In genomic region chr13:97107815-97108534, GRCh38 we compare ENCODE assay signal across 15 cellular contexts.
A peak's percentile ranks its signal among the peaks of the same experiment; 100 is the strongest.
DNase-seq lines count a peak whose midpoint lies in the region; ATAC-seq and TF ChIP-seq lines count a peak whose summit lies in the region.
"Had no signal": no experiment of that assay in that cellular context is flagged by ENCODE, and none has a peak within 500 bp of the region (broad histone marks: within the 10 kb centered on the region; RNA-seq: fewer than 3 reads in every experiment).

No MANE protein-coding gene starts in this region.

- H3K36me3 Mint-ChIP-seq in activated CD4-positive, alpha-beta T cell treated with anti-CD3 and anti-CD28 coated beads, Interleukin-2, amount 10 ng/mL, durations not matched to agents 24 days and 14 days (ENCODE audit: low read depth) = no peaks in the 10 kb centered on the region
- H3K36me3 Mint-ChIP-seq in GM23338 (ENCODE audit: low read depth) = no peaks in the 10 kb centered on the region; the same call in 2 of the 3 replicates

- peak overlapping the region; percentile 51 to 64 for H3K27ac ChIP-seq in tibial artery
- H3K27ac ChIP-seq in GM23338 (ENCODE audit: low read depth) = no peak overlapping the region
- H3K27ac ChIP-seq: 22Rv1 had no signal

- peaks cover 16% of the 10 kb centered on the region for H3K27me3 Mint-ChIP-seq in activated CD4-positive, alpha-beta T cell treated with anti-CD3 and anti-CD28 coated beads, Interleukin-2, amount 10 ng/mL, durations not matched to agents 24 days and 14 days
- peaks cover 7% of the 10 kb centered on the region for H3K27me3 Mint-ChIP-seq in GM23338 (ENCODE audit: insufficient read depth, low read depth, poor library complexity)

- H3K27me3 ChIP-seq in tibial artery = no peaks in the 10 kb centered on the region
- H3K27me3 ChIP-seq in GM23338 (ENCODE audit: insufficient read depth) = 0 out of 2 replicates have a peak, but pooled peaks cover 7% of the 10 kb centered on the region
- H3K27me3 ChIP-seq: BLaER1 treated with 17β-estradiol and CSF1 and Interleukin-3, amounts not matched to agents 10 nM and 100 nM had no signal

- H2AFZ ChIP-seq in GM23338 = no peak overlapping the region

- no peak overlapping the region for H3K27ac Mint-ChIP-seq in activated CD4-positive, alpha-beta T cell treated with anti-CD3 and anti-CD28 coated beads, Interleukin-2, amount 10 ng/mL, durations not matched to agents 24 days and 14 days
- H3K27ac Mint-ChIP-seq in GM23338 = no peak overlapping the region; the same call in 1 of the 2 replicates

- no peak overlapping the region for H3K4me3 ChIP-seq in fibroblast of the aortic adventitia (ENCODE audit: low read depth, low read length)
- no peak overlapping the region for H3K4me3 ChIP-seq in tibial artery
- no peak overlapping the region for H3K4me3 ChIP-seq in GM23338
- H3K4me3 ChIP-seq: BLaER1 treated with 17β-estradiol and CSF1 and Interleukin-3, amounts not matched to agents 10 nM and 100 nM had no signal

- 0 out of 2 replicates have a peak, but pooled peaks cover 3% of the 10 kb centered on the region for H3K9me2 ChIP-seq in GM23338 (ENCODE audit: insufficient read depth)

- intact Hi-C loops in activated CD4-positive, alpha-beta T cell treated with anti-CD3 and anti-CD28 coated beads, Interleukin-2, amount 10 ng/mL, durations not matched to agents 24 days and 14 days (cut with micrococcal nuclease) = no loop called here
- intact Hi-C loops in tibial artery (cut with DNase I; ENCODE audit: low total_unique reads) (loop anchor here (2.0 to 5.0 kb wide), 3 partner anchors 105 to 694 kb away; no protein-coding TSS in a partner anchor), posterior vena cava (cut with DNase I) (no loop called here)

- no peak for TF ChIP-seq CTCF in fibroblast of the aortic adventitia (IDR thresholded peaks at IDR 0.05; ENCODE audit: insufficient read depth, low read length)
- TF ChIP-seq CTCF in tibial artery (IDR thresholded peaks at IDR 0.05) = no peak
- no peak for TF ChIP-seq CTCF in GM23338 (conservative IDR thresholded peaks at IDR 0.05; ENCODE audit: low read depth in 2 of 2)

- peaks cover 6 to 71% (median 31%) of the 10 kb centered on the region in 4 donors for H3K4me1 ChIP-seq in tibial artery
- peaks cover 7% of the 10 kb centered on the region; the same call in 1 of the 2 replicates for H3K4me1 ChIP-seq in GM23338 (ENCODE audit: insufficient read depth)

- ATAC-seq in HG02642 (IDR thresholded peaks at IDR 0.05; ENCODE audit: poor library complexity, unreplicated experiment) = no peak
- no peak for ATAC-seq in GM23338

- H3K4me3 Mint-ChIP-seq in activated CD4-positive, alpha-beta T cell treated with anti-CD3 and anti-CD28 coated beads, Interleukin-2, amount 10 ng/mL, durations not matched to agents 24 days and 14 days = no peak overlapping the region
- no peak overlapping the region for H3K4me3 Mint-ChIP-seq in GM23338

- peaks cover 6% of the 10 kb centered on the region for H3K4me1 Mint-ChIP-seq in activated CD4-positive, alpha-beta T cell treated with anti-CD3 and anti-CD28 coated beads, Interleukin-2, amount 10 ng/mL, durations not matched to agents 24 days and 14 days
- H3K4me1 Mint-ChIP-seq in GM23338 = peaks cover 10% of the 10 kb centered on the region; the same call in 2 of the 3 replicates

- H4K20me1 ChIP-seq in GM23338 (replicated peaks; ENCODE audit: insufficient read depth) = no peaks in the 10 kb centered on the region
- H4K20me1 ChIP-seq: BLaER1 treated with 17β-estradiol and CSF1 and Interleukin-3, amounts not matched to agents 10 nM and 100 nM had no signal

- H3K79me2 ChIP-seq in GM23338 (replicated peaks; ENCODE audit: insufficient read depth) = no peaks in the 10 kb centered on the region

- no peaks in the 10 kb centered on the region for H3K9me3 Mint-ChIP-seq in activated CD4-positive, alpha-beta T cell treated with anti-CD3 and anti-CD28 coated beads, Interleukin-2, amount 10 ng/mL, durations not matched to agents 24 days and 14 days
- 0 out of 3 replicates have a peak, but pooled peaks cover 5% of the 10 kb centered on the region for H3K9me3 Mint-ChIP-seq in GM23338

- H3K4me2 ChIP-seq in GM23338 = no peak overlapping the region

- peak; percentile 42 for DNase-seq in activated CD4-positive, alpha-beta T cell treated with anti-CD3 and anti-CD28 coated beads, Interleukin-2, amount 10 ng/mL, durations not matched to agents 24 days and 14 days
- no peak for DNase-seq in activated CD4-positive, alpha-beta T cell treated with anti-CD3 and anti-CD28 coated beads, Interleukin-2, amount 50 U/mL, for 4 hours
- peak; percentile 75 for DNase-seq in amniotic epithelial cell (ENCODE audit: low read depth)
- peak; percentile 64 for DNase-seq in fibroblast of the aortic adventitia (ENCODE audit: low read depth)
- no peak for DNase-seq in tibial artery
- no peak for DNase-seq in posterior vena cava (ENCODE audit: low spot score)
- no peak for DNase-seq in GM23338 (ENCODE audit: low spot score)
- DNase-seq: MM.1S, NCI-H1105 treated with DMSO at 0.1 percent for 48 hours, NCI-H187 treated with DMSO at 0.1 percent for 48 hours, NCI-H2171 treated with DMSO at 0.1 percent for 48 hours, NCI-H510A treated with DMSO at 0.1 percent for 48 hours had no signal

- no peaks in the 10 kb centered on the region for H3F3A ChIP-seq in GM23338 (replicated peaks; ENCODE audit: low read depth)

- H3K9me3 ChIP-seq in tibial artery = no peaks in the 10 kb centered on the region
- H3K9me3 ChIP-seq: BLaER1 treated with 17β-estradiol and CSF1 and Interleukin-3, amounts not matched to agents 10 nM and 100 nM had no signal

- H3K36me3 ChIP-seq in tibial artery (no peaks in the 10 kb centered on the region), GM23338 (ENCODE audit: insufficient read depth) (no peaks in the 10 kb centered on the region)
- H3K36me3 ChIP-seq: BLaER1 treated with 17β-estradiol and CSF1 and Interleukin-3, amounts not matched to agents 10 nM and 100 nM had no signal

TF ChIP-seq in GM23338, 12 proteins besides CTCF, POLR2A, EP300 and RAD21:
- no peak for TF ChIP-seq EZH2 (IDR thresholded peaks at IDR 0.05; ENCODE audit: low read depth, unreplicated experiment)
- no peak for TF ChIP-seq STAT1 (IDR thresholded peaks at IDR 0.05; ENCODE audit: unreplicated experiment)
- TF ChIP-seq EZH2phosphoT487 (IDR thresholded peaks at IDR 0.05; ENCODE audit: unreplicated experiment) = no peak

Comparison
In these comparisons a context has a peak if more than half of its experiments do, and no peak if none do; other contexts are left out.
1. DNase-seq: peak in activated CD4-positive, alpha-beta T cell treated with anti-CD3 and anti-CD28 coated beads, Interleukin-2, amount 10 ng/mL, durations not matched to agents 24 days and 14 days (single experiment), amniotic epithelial cell (single experiment) and fibroblast of the aortic adventitia (single experiment); none in activated CD4-positive, alpha-beta T cell treated with anti-CD3 and anti-CD28 coated beads, Interleukin-2, amount 50 U/mL, for 4 hours (0 of 2), tibial artery (0 of 2), posterior vena cava (single experiment) and GM23338 (single experiment).